14 cellular contexts compared by ENCODE assay signal in genomic region chr1:53016705-53017104, GRCh38. TPM values are rescaled to one million over a fixed set of nuclear protein-coding genes. Genes with fewer than 3 reads are reported as not detected.
A peak's percentile ranks its signal among the peaks of the same experiment; 100 is the strongest.
DNase-seq lines count a peak whose midpoint lies in the region; ATAC-seq, FAIRE-seq and TF ChIP-seq lines count a peak whose summit lies in the region.
"Had no signal": no experiment of that assay in that cellular context is flagged by ENCODE, and none has a peak within 500 bp of the region (broad histone marks: within the 10 kb centered on the region; RNA-seq: fewer than 3 reads in every experiment).

No MANE protein-coding gene starts in this region.

- H3K9me3 ChIP-seq in HepG2 (ENCODE audit: low read length) (no peaks in the 10 kb centered on the region), right lobe of liver (no peaks in the 10 kb centered on the region), hepatocyte (ENCODE audit: low read depth) (no peaks in the 10 kb centered on the region)
- H3K9me3 ChIP-seq: prostate gland had no signal

- H3K4me1 ChIP-seq in HepG2 (ENCODE audit: insufficient read depth, low read length) (peaks cover 21% of the 10 kb centered on the region), right lobe of liver (peaks cover 0 to 9% (median 2%) of the 10 kb centered on the region in 4 donors), hepatocyte (ENCODE audit: insufficient read depth) (no peaks in the 10 kb centered on the region)
- H3K4me1 ChIP-seq: prostate gland had no signal

- POLR2A ChIA-PET in HepG2 (lab: Yijun Ruan, JAX): interaction anchor here (0.5 kb wide), 1 partner anchor 51 kb away, joined by 4 read pairs; no protein-coding TSS in a partner anchor

- H4K20me1 ChIP-seq in HepG2 (ENCODE audit: insufficient read depth, low read length) (no peaks in the 10 kb centered on the region), hepatocyte (ENCODE audit: insufficient read depth, poor library complexity, severe bottlenecking) (no peaks in the 10 kb centered on the region)

- peak overlapping the region; percentile 3 for H3K4me3 Mint-ChIP-seq in activated naive CD8-positive, alpha-beta T cell treated with anti-CD3 and anti-CD28 coated beads for 36 hours

- H3K4me3 ChIP-seq in HepG2 (replicated peaks in 1 of 3; ENCODE audit: insufficient read depth in 1 of 3, low read depth in 2 of 3, low read length in 3 of 3): peak overlapping the region in 1 of 3 experiments; percentile 92; a peak in 2 of 6 replicates
- no peak overlapping the region for H3K4me3 ChIP-seq in right lobe of liver
- H3K4me3 ChIP-seq in hepatocyte: no peak overlapping the region
- H3K4me3 ChIP-seq: prostate gland had no signal

- no peaks in the 10 kb centered on the region for H3K9me3 Mint-ChIP-seq in activated naive CD8-positive, alpha-beta T cell treated with anti-CD3 and anti-CD28 coated beads for 36 hours

- no peak for TF ChIP-seq RAD21 in HepG2 (CRISPR knock-in tag; IDR thresholded peaks at IDR 0.05)

- H3K27ac ChIP-seq in HepG2 (ENCODE audit: extremely low read length, insufficient read depth, low read length) (no peak overlapping the region), right lobe of liver (no peak overlapping the region), hepatocyte (no peak overlapping the region)
- H3K27ac ChIP-seq: prostate gland had no signal

- H3K9ac ChIP-seq in HepG2 (ENCODE audit: insufficient read depth, low read depth, low read length): peak overlapping the region; percentile 10; the same call in 1 of the 2 replicates

- TF ChIP-seq CTCF in HepG2 (CRISPR knock-in tag; IDR thresholded peaks at IDR 0.05) (no peak), right lobe of liver (IDR thresholded peaks at IDR 0.05) (no peak), hepatocyte (IDR thresholded peaks at IDR 0.05; ENCODE audit: poor library complexity) (no peak)

- ATAC-seq in HepG2 (peak; percentile 52; the same call in 1 of the 3 replicates), right lobe of liver (no peak), HG03342 (IDR thresholded peaks at IDR 0.05; ENCODE audit: unreplicated experiment) (no peak)

- no peaks in the 10 kb centered on the region for H3K9me2 ChIP-seq in hepatocyte (replicated peaks; ENCODE audit: insufficient read depth)

- no peak for FAIRE-seq in HepG2 (lab: Jason Lieb, UNC)
- FAIRE-seq: urothelium cell line had no signal

- H3K79me2 ChIP-seq in HepG2 (ENCODE audit: insufficient read depth, low read length) (peaks cover 32% of the 10 kb centered on the region), hepatocyte (peaks cover 67% of the 10 kb centered on the region)

- peaks cover 14% of the 10 kb centered on the region for H3K36me3 Mint-ChIP-seq in activated naive CD8-positive, alpha-beta T cell treated with anti-CD3 and anti-CD28 coated beads for 36 hours

- intact Hi-C loops in HepG2 (cut with micrococcal nuclease; ENCODE audit: unreplicated experiment) (no loop called here), right lobe of liver (cut with DNase I) (no loop called here)

- CTCF ChIA-PET in HepG2 (lab: Yijun Ruan, JAX; ENCODE audit: low intra/inter-chr PET ratio, low total read pairs): no interaction called here

- H3K27ac Mint-ChIP-seq in activated naive CD8-positive, alpha-beta T cell treated with anti-CD3 and anti-CD28 coated beads for 36 hours: no peak overlapping the region

- TF ChIP-seq POLR2A in HepG2 (IDR thresholded peaks at IDR 0.05; ENCODE audit: insufficient read depth in 1 of 2, low read depth in 2 of 2, low read length in 2 of 2) (no peak), right lobe of liver (IDR thresholded peaks at IDR 0.05) (no peak)

- H2AFZ ChIP-seq in HepG2 (ENCODE audit: low read length) (no peak overlapping the region), hepatocyte (no peak overlapping the region)

- in situ Hi-C loops in HepG2 (cut with HindIII; ENCODE audit: extremely low pct_ligation_motif_present, low pct_unique_long_range_greater_than_20kb): no loop called here

- BruUV-seq in HepG2 (replicated peaks; lab: Mats Ljungman, UMichigan): no TSS peak

- H3K27me3 Mint-ChIP-seq in activated naive CD8-positive, alpha-beta T cell treated with anti-CD3 and anti-CD28 coated beads for 36 hours: no peaks in the 10 kb centered on the region

- peak overlapping the region; percentile 88 for H3K4me2 ChIP-seq in HepG2 (ENCODE audit: low read depth, low read length)
- H3K4me2 ChIP-seq in hepatocyte: peak overlapping the region; percentile 89

- TF ChIP-seq EP300 in HepG2 (IDR thresholded peaks at IDR 0.05; ENCODE audit: low read depth in 2 of 2, low read length in 2 of 2) (no peak), HepG2 (CRISPR knock-in tag; IDR thresholded peaks at IDR 0.05; ENCODE audit: borderline replicate concordance) (no peak)

- H3K36me3 ChIP-seq in HepG2 (replicated peaks in 1 of 2; ENCODE audit: control insufficient read depth in 1 of 2, insufficient read depth in 2 of 2, low read length in 2 of 2): no peaks in the 10 kb centered on the region; a peak in 1 of 5 replicates
- peaks cover 0 to 33% (median 15%) of the 10 kb centered on the region in 4 donors for H3K36me3 ChIP-seq in right lobe of liver
- H3K36me3 ChIP-seq in hepatocyte (replicated peaks; ENCODE audit: insufficient read depth, low read depth): no peaks in the 10 kb centered on the region
- H3K36me3 ChIP-seq: prostate gland had no signal

- DNase-seq in HepG2 (ENCODE audit: low spot score): no peak
- DNase-seq in right lobe of liver: no peak
- DNase-seq in activated naive CD8-positive, alpha-beta T cell treated with anti-CD3 and anti-CD28 coated beads for 36 hours: no peak
- DNase-seq in hepatocyte (ENCODE audit: low spot score): no peak
- no peak for DNase-seq in NCI-H748 (lab: John Stamatoyannopoulos, UW; ENCODE audit: unreplicated experiment)
- no peak for DNase-seq in stimulated activated CD4-positive, alpha-beta T cell treated with anti-CD3 and anti-CD28 coated beads, Interleukin-15, amount 100 ng/mL, for 24 hours
- no peak for DNase-seq in SK-N-DZ (ENCODE audit: low spot score)
- DNase-seq: activated CD4-positive, alpha-beta T cell treated with anti-CD3 and anti-CD28 coated beads for 4 hours; NCI-H1092; stimulated activated CD4-positive, alpha-beta T cell treated with anti-CD3 and anti-CD28 coated beads, Interleukin-2, amount 100 ng/mL, for 48 hours had no signal

- 100% methylated on average over 1 of the region's 1 CpG for WGBS in HepG2 (ENCODE audit: low lambda C conversion rate)
- WGBS in right lobe of liver (ENCODE audit: insufficient coverage, low coverage, low lambda C conversion rate, missing lambda C conversion rate): 89% methylated on average over 1 of the region's 1 CpG
- WGBS in hepatocyte (ENCODE audit: low lambda C conversion rate, missing lambda C conversion rate): 91% methylated on average over 1 of the region's 1 CpG

- peaks cover 15% of the 10 kb centered on the region for H3K4me1 Mint-ChIP-seq in activated naive CD8-positive, alpha-beta T cell treated with anti-CD3 and anti-CD28 coated beads for 36 hours

- H3K27me3 ChIP-seq in HepG2 (ENCODE audit: control insufficient read depth in 1 of 2, insufficient read depth in 2 of 2, low read length in 2 of 2) (no peaks in the 10 kb centered on the region; a peak in 1 of 5 replicates), right lobe of liver (no peaks in the 10 kb centered on the region), hepatocyte (no peaks in the 10 kb centered on the region)

TF ChIP-seq in HepG2, 621 proteins besides CTCF, POLR2A, EP300 and RAD21 (continues in another document):
- TF ChIP-seq ZNF383 (CRISPR knock-in tag; IDR thresholded peaks at IDR 0.05; ENCODE audit: borderline replicate concordance) (no peak), PLSCR1 (CRISPR knock-in tag; IDR thresholded peaks at IDR 0.05; ENCODE audit: borderline replicate concordance) (no peak), CEBPB (IDR thresholded peaks at IDR 0.05; ENCODE audit: borderline replicate concordance, low read depth, low read length) (peak; percentile 79)

RNA-seq across cellular contexts. Expression of gene PODN, which starts 45.3 kb away (rescaled TPM):
- total RNA-seq in HepG2 (2016; rRNA removed; fragmentation: Illumina TruSeq; extraction: Trizol) (not detected in 2 replicates), right lobe of liver (1 to 10 TPM; 2.8 to 9.8 (median 5.1) TPM), hepatocyte (2.1 and 3.9 TPM in 2 replicates)
- total RNA-seq in HepG2 (2016; cell fraction: cytosol; rRNA removed; fragmentation: Illumina TruSeq; extraction: Trizol; ENCODE audit: low read depth): not detected in 2 replicates
- total RNA-seq in HepG2 (2016; cell fraction: insoluble cytoplasmic fraction; rRNA removed; fragmentation: Illumina TruSeq; extraction: Trizol): not detected in 2 replicates
- total RNA-seq in HepG2 (2016; cell fraction: membrane; rRNA removed; fragmentation: Illumina TruSeq; extraction: Trizol): not detected in 2 replicates
- total RNA-seq in HepG2 (2016; cell fraction: nucleus; rRNA removed; fragmentation: Illumina TruSeq; extraction: Trizol): not detected in 2 replicates
- polyA plus RNA-seq in HepG2 (2011; rRNA removed) (0.10 and 0.13 TPM in 2 replicates), hepatocyte (4.9 and 9.2 TPM in 2 replicates)
- polyA plus RNA-seq in HepG2 (2011; cell fraction: cytosol; rRNA removed): 0.03 TPM in 1 of 2 replicates, not detected in the other
- polyA plus RNA-seq in HepG2 (2011; cell fraction: nucleus; rRNA removed): 0.29 and 0.56 TPM in 2 replicates
- polyA plus RNA-seq in HepG2 (2012): 0.38 and 0.40 TPM in 2 replicates
- not detected in 2 replicates for polyA plus RNA-seq in HepG2 (2016; cell fraction: cytosol; fragmentation: Illumina TruSeq; extraction: Trizol; ENCODE audit: low read depth)
- not detected in 2 replicates for polyA plus RNA-seq in HepG2 (2016; cell fraction: insoluble cytoplasmic fraction; fragmentation: Illumina TruSeq; extraction: Trizol; ENCODE audit: low read depth)
- not detected in 2 replicates for polyA plus RNA-seq in HepG2 (2016; cell fraction: membrane; fragmentation: Illumina TruSeq; extraction: Trizol; ENCODE audit: low read depth)
- polyA plus RNA-seq in HepG2 (2016; cell fraction: nucleus; fragmentation: Illumina TruSeq; extraction: Trizol; ENCODE audit: insufficient read depth, low read depth): not detected in 2 replicates
- polyA minus RNA-seq in HepG2 (2011; rRNA and poly(A)+ RNA removed; ENCODE audit: low replicate concordance): 0.10 TPM in 1 of 2 replicates, not detected in the other
- not detected in 2 replicates for polyA minus RNA-seq in HepG2 (2011; cell fraction: cytosol; rRNA and poly(A)+ RNA removed)
- 0.25 TPM in 1 of 2 replicates, not detected in the other for polyA minus RNA-seq in HepG2 (2011; cell fraction: nucleus; rRNA and poly(A)+ RNA removed)
- total RNA-seq in activated naive CD8-positive, alpha-beta T cell treated with anti-CD3 and anti-CD28 coated beads for 36 hours: not detected
- polyA plus RNA-seq in SK-N-DZ (2014; cell fraction: cytosol; rRNA removed): 0.88 and 1.2 TPM in 2 replicates
- 1.8 and 3.4 TPM in 2 replicates for polyA plus RNA-seq in SK-N-DZ (2014; cell fraction: nucleus; rRNA removed)
- total RNA-seq: T-helper 1 cell treated with Interleukin-12 subunit alpha and Interleukin-12 subunit beta and Interleukin-4 antibody, amounts not matched to agents 30 ng/mL and 1 ng/mL, for 36 hours had no signal
